8 cellular contexts compared by ENCODE assay signal in genomic region chr11:62727007-62727832, GRCh38. TPM values are rescaled to one million over a fixed set of nuclear protein-coding genes. Genes with fewer than 3 reads are reported as not detected.
DNase-seq lines count a peak whose midpoint lies in the region; ATAC-seq and TF ChIP-seq lines count a peak whose summit lies in the region.

Gene HNRNPUL2 (minus strand): TSS chr11:62727457. CDS start chr11:62727156, 301 bp downstream.

- no peak for TF ChIP-seq CTCF in HFF-Myc (IDR thresholded peaks at IDR 0.05; ENCODE audit: low read depth, low read length, missing control alignments)
- TF ChIP-seq CTCF in gastroesophageal sphincter (IDR thresholded peaks at IDR 0.05), result peak in 1 of 4 experiments; percentile 3
- no peak for TF ChIP-seq CTCF in suprapubic skin (IDR thresholded peaks at IDR 0.05)

- H3K27ac ChIP-seq in gastroesophageal sphincter, result peak within 1 kb of the TSS; percentile 64 to 98 (median 96)
- H3K27ac ChIP-seq in suprapubic skin, result peak within 1 kb of the TSS; percentile 97

- DNase-seq in GM04504 (ENCODE audit: low read depth), result peak; percentile 98
- peak; percentile 96 for DNase-seq in HFF-Myc (ENCODE audit: extremely low read depth, low read depth)
- DNase-seq in NAMALWA (ENCODE audit: low spot score), result peak; percentile 99
- DNase-seq in SK-N-DZ (ENCODE audit: low spot score), result peak; percentile 99
- peak; percentile 99 for DNase-seq in activated naive CD4-positive, alpha-beta T cell treated with anti-CD3 and anti-CD28 coated beads for 36 hours
- DNase-seq in nucleus accumbens (lab: John Stamatoyannopoulos, UW), result peak; percentile 59 to 99 (median 97)
- DNase-seq in suprapubic skin (ENCODE audit: low spot score in 2 of 2), result peak; percentile 99

- TF ChIP-seq POLR2A in gastroesophageal sphincter (IDR thresholded peaks at IDR 0.05) (peak; percentile 92 to 96), suprapubic skin (IDR thresholded peaks at IDR 0.05) (peak; percentile 86 to 89)

- no peaks in the 10 kb centered on the region for H3K27me3 Mint-ChIP-seq in activated naive CD4-positive, alpha-beta T cell treated with anti-CD3 and anti-CD28 coated beads for 36 hours (ENCODE audit: low read depth)

- no peaks in the 10 kb centered on the region for H3K27me3 ChIP-seq in gastroesophageal sphincter
- no peaks in the 10 kb centered on the region for H3K27me3 ChIP-seq in suprapubic skin

- H3K4me3 ChIP-seq in HFF-Myc (replicated peaks; ENCODE audit: low read depth, low read length), result peak within 1 kb of the TSS; percentile 99
- H3K4me3 ChIP-seq in gastroesophageal sphincter, result peak within 1 kb of the TSS; percentile 77 to 98
- H3K4me3 ChIP-seq in suprapubic skin, result peak within 1 kb of the TSS; percentile 95

- CTCF ChIA-PET in activated naive CD4-positive, alpha-beta T cell treated with anti-CD3 and anti-CD28 coated beads for 36 hours (lab: Charles Lee), result interaction anchor here (0.6 to 1.3 kb wide), 10 partner anchors 26 to 216 kb away, joined by 3 to 6 read pairs (median 3); partner anchors contain the start of genes POLR2G and ZBTB3

- H3K4me1 Mint-ChIP-seq in activated naive CD4-positive, alpha-beta T cell treated with anti-CD3 and anti-CD28 coated beads for 36 hours (ENCODE audit: low read depth), result peaks cover 46% of the 10 kb centered on the region

- peak within 1 kb of the TSS; percentile 90 for H3K4me3 Mint-ChIP-seq in activated naive CD4-positive, alpha-beta T cell treated with anti-CD3 and anti-CD28 coated beads for 36 hours

- H3K36me3 ChIP-seq in gastroesophageal sphincter, result peaks cover 4 to 34% of the 10 kb centered on the region in 2 donors
- peaks cover 20% of the 10 kb centered on the region for H3K36me3 ChIP-seq in suprapubic skin

- H3K9me3 Mint-ChIP-seq in activated naive CD4-positive, alpha-beta T cell treated with anti-CD3 and anti-CD28 coated beads for 36 hours, result no peaks in the 10 kb centered on the region

- H3K36me3 Mint-ChIP-seq in activated naive CD4-positive, alpha-beta T cell treated with anti-CD3 and anti-CD28 coated beads for 36 hours (ENCODE audit: low read depth), result peaks cover 52% of the 10 kb centered on the region

- intact Hi-C loops in activated naive CD4-positive, alpha-beta T cell treated with anti-CD3 and anti-CD28 coated beads for 36 hours (cut with micrococcal nuclease), result loop anchor here (1.0 to 2.0 kb wide), 13 partner anchors 18 to 154 kb away; partner anchors contain the start of genes INTS5, POLR2G, TUT1 and UBXN1

- 0% methylated on average over 9 to 19 of the region's 94 CpGs for WGBS in gastroesophageal sphincter (ENCODE audit: low coverage in 1 of 2), 2 donors
- WGBS in suprapubic skin, result 0% methylated on average over 17 of the region's 94 CpGs

- H3K9me3 ChIP-seq in gastroesophageal sphincter (no peaks in the 10 kb centered on the region), suprapubic skin (no peaks in the 10 kb centered on the region)

- peak; percentile 94 for ATAC-seq in gastroesophageal sphincter

- H3K4me1 ChIP-seq in gastroesophageal sphincter (peaks cover 0 to 72% (median 19%) of the 10 kb centered on the region in 3 donors), suprapubic skin (peaks cover 57% of the 10 kb centered on the region)

- peak within 1 kb of the TSS; percentile 99 for H3K27ac Mint-ChIP-seq in activated naive CD4-positive, alpha-beta T cell treated with anti-CD3 and anti-CD28 coated beads for 36 hours

- no peak for TF ChIP-seq EP300 in gastroesophageal sphincter (IDR thresholded peaks at IDR 0.05)
- no peak for TF ChIP-seq EP300 in suprapubic skin (IDR thresholded peaks at IDR 0.05)

RNA-seq across cellular contexts. Expression of gene HNRNPUL2, which starts in this region (rescaled TPM):
- polyA plus RNA-seq in SK-N-DZ (2014; cell fraction: cytosol; rRNA removed), result 13.7 and 19.1 TPM in 2 replicates
- polyA plus RNA-seq in SK-N-DZ (2014; cell fraction: nucleus; rRNA removed), result 7.2 and 24.5 TPM in 2 replicates
- total RNA-seq in activated naive CD4-positive, alpha-beta T cell treated with anti-CD3 and anti-CD28 coated beads for 36 hours, result 10 to 100 TPM; 58.6 to 61.5 TPM
- total RNA-seq in gastroesophageal sphincter (10 to 100 TPM; 24.2 to 43.7 (median 31.0) TPM), suprapubic skin (10 to 100 TPM; 21.1 to 51.5 (median 33.6) TPM)

Comparison
In these comparisons a context has a peak if more than half of its experiments do, and no peak if none do; other contexts are left out.
1. Peak in every context shown above with its lines: DNase-seq, ATAC-seq, H3K4me3 ChIP-seq and H3K27ac ChIP-seq.